ENCODE assay signal across 27 cellular contexts in genomic region chr22:19981171-19981960, GRCh38. TPM values are rescaled to one million over a fixed set of nuclear protein-coding genes. Genes with fewer than 3 reads are reported as not detected.
DNase-seq lines count a peak whose midpoint lies in the region; ATAC-seq, FAIRE-seq and TF ChIP-seq lines count a peak whose summit lies in the region.
"Had no signal": no experiment of that assay in that cellular context is flagged by ENCODE, and none has a peak within 500 bp of the region (broad histone marks: within the 10 kb centered on the region; RNA-seq: fewer than 3 reads in every experiment).

No MANE protein-coding gene starts in this region.

- H3K9me2 ChIP-seq in GM23338 (ENCODE audit: insufficient read depth), result no peaks in the 10 kb centered on the region
- H3K9me2 ChIP-seq: SK-N-SH had no signal

- POLR2A ChIA-PET in HEK293 (lab: Yijun Ruan, JAX) (no interaction called here), K562 (lab: Yijun Ruan, JAX) (interaction anchor here (0.6 to 5.7 kb wide), 16 partner anchors 7 to 157 kb away, joined by 3 to 56 read pairs (median 4); no protein-coding TSS in a partner anchor)

- no peak for DNase-seq in K562 (ENCODE audit: extremely low read depth in 1 of 4, low spot score in 3 of 4)
- DNase-seq in mucosa of descending colon, result peak in 2 of 3 donors; percentile 21 to 47
- peak; percentile 66 for DNase-seq in spleen
- no peak for DNase-seq in OCI-M1 (lab: John Stamatoyannopoulos, UW)
- DNase-seq in NCI-H2081 treated with DMSO at 0.1 percent for 48 hours (lab: John Stamatoyannopoulos, UW), result no peak
- DNase-seq in GM23338 (ENCODE audit: low spot score), result no peak
- DNase-seq: Caco-2, DMS 273 treated with DMSO at 0.1 percent for 48 hours, DMS79, EL, GDM1, KG1, MG63, NCI-H1105 treated with DMSO at 0.1 percent for 48 hours, NCI-H146, NCI-H1930, NCI-H446 treated with DMSO at 0.1 percent for 48 hours, NCI-H526, SK-N-SH, SW 1271 had no signal

- H3K36me3 Mint-ChIP-seq in GM23338 (ENCODE audit: low read depth), result peaks cover 9% of the 10 kb centered on the region
- H3K36me3 Mint-ChIP-seq: CD8-positive, alpha-beta T cell had no signal

- H3K79me2 ChIP-seq in K562 (ENCODE audit: control insufficient read depth, insufficient read depth, low read length) (no peaks in the 10 kb centered on the region), GM23338 (replicated peaks; ENCODE audit: insufficient read depth) (peaks cover 9% of the 10 kb centered on the region)

- H2AFZ ChIP-seq in K562 (ENCODE audit: low read depth, low read length) (no peak overlapping the region), GM23338 (no peak overlapping the region)

- FAIRE-seq in K562 (lab: Jason Lieb, UNC), result no peak
- FAIRE-seq: GM12878, H54, HTR-8/SVneo had no signal

- H4K20me1 ChIP-seq in K562 (replicated peaks; ENCODE audit: control insufficient read depth, insufficient read depth, low read length) (peaks cover 48% of the 10 kb centered on the region), GM23338 (replicated peaks; ENCODE audit: insufficient read depth) (no peaks in the 10 kb centered on the region; the same call in 1 of the 2 replicates)

- in situ Hi-C loops in K562 (cut with MboI), result no loop called here

- peaks cover 18% of the 10 kb centered on the region for H3K9me1 ChIP-seq in K562 (ENCODE audit: control insufficient read depth, insufficient read depth, low read length)

- peaks cover 3% of the 10 kb centered on the region for H3K27me3 Mint-ChIP-seq in GM23338 (ENCODE audit: insufficient read depth, low read depth, poor library complexity)

- H3K27ac ChIP-seq in HEK293 (ENCODE audit: extremely low read depth, low read depth, low read length) (no peak overlapping the region), K562 (ENCODE audit: extremely low read depth, low read depth, low read length) (no peak overlapping the region), spleen (no peak overlapping the region), GM23338 (ENCODE audit: low read depth) (no peak overlapping the region)
- H3K27ac ChIP-seq: C4-2B had no signal

- TF ChIP-seq RAD21 in K562 (CRISPR knock-in tag; conservative IDR thresholded peaks at IDR 0.05 in 1 of 2, IDR thresholded peaks at IDR 0.05 in 1 of 2), result no peak

- no peak for TF ChIP-seq EP300 in K562 (IDR thresholded peaks at IDR 0.05; ENCODE audit: low read length)

- no peaks in the 10 kb centered on the region for H3K9me3 Mint-ChIP-seq in GM23338
- H3K9me3 Mint-ChIP-seq: CD8-positive, alpha-beta T cell had no signal

- no TSS peak for BruUV-seq in K562 (replicated peaks; lab: Mats Ljungman, UMichigan)

- H3K4me3 Mint-ChIP-seq in GM23338, result no peak overlapping the region
- H3K4me3 Mint-ChIP-seq: CD8-positive, alpha-beta T cell had no signal

- H3F3A ChIP-seq in GM23338 (replicated peaks; ENCODE audit: low read depth), result no peaks in the 10 kb centered on the region

- TF ChIP-seq POLR2A in K562 (conservative IDR thresholded peaks at IDR 0.05), result no peak
- no peak for TF ChIP-seq POLR2A in spleen (IDR thresholded peaks at IDR 0.05)

- TF ChIP-seq CTCF in HEK293 (tag by site-specific recombination; IDR thresholded peaks at IDR 0.05) (no peak), K562 (IDR thresholded peaks at IDR 0.05 in 2 of 3, conservative IDR thresholded peaks at IDR 0.05 in 1 of 3; ENCODE audit: insufficient read depth in 2 of 3, low read depth in 1 of 3, low read length in 3 of 3) (peak in 2 of 3 experiments; percentile 1 to 17; a peak in 2 of 6 replicates), mucosa of descending colon (IDR thresholded peaks at IDR 0.05) (no peak), spleen (IDR thresholded peaks at IDR 0.05 in 8 of 11, conservative IDR thresholded peaks at IDR 0.05 in 3 of 11) (no peak), GM23338 (conservative IDR thresholded peaks at IDR 0.05; ENCODE audit: low read depth in 2 of 2) (no peak)

- intact Hi-C loops in K562 (cut with micrococcal nuclease), result no loop called here
- intact Hi-C loops in mucosa of descending colon (cut with DNase I, micrococcal nuclease), result no loop called here
- intact Hi-C loops in spleen (cut with DNase I; ENCODE audit: low total_unique reads), result no loop called here

- peaks cover 14% of the 10 kb centered on the region for H3K4me1 ChIP-seq in HEK293 (ENCODE audit: control insufficient read depth, insufficient read depth, low read length)
- H3K4me1 ChIP-seq in K562 (replicated peaks in 1 of 2; ENCODE audit: control insufficient read depth in 2 of 2, insufficient read depth in 2 of 2, low read length in 2 of 2), result peaks cover 5 to 78% of the 10 kb centered on the region in 2 experiments; a peak in 4 of 5 replicates
- peaks cover 7% of the 10 kb centered on the region for H3K4me1 ChIP-seq in mucosa of descending colon (ENCODE audit: low read depth)
- H3K4me1 ChIP-seq in spleen, result peaks cover 4 to 32% (median 17%) of the 10 kb centered on the region in 6 donors
- peaks cover 6% of the 10 kb centered on the region; the same call in 1 of the 2 replicates for H3K4me1 ChIP-seq in GM23338 (ENCODE audit: insufficient read depth)
- H3K4me1 ChIP-seq: Caco-2 had no signal

- ATAC-seq in K562, result no peak
- no peak for ATAC-seq in mucosa of descending colon
- no peak for ATAC-seq in GM23338
- ATAC-seq: CD8-positive, alpha-beta T cell; GM12878; Panc1 had no signal

- H3K27me3 ChIP-seq in K562 (ENCODE audit: control insufficient read depth in 2 of 2, insufficient read depth in 2 of 2, low read length in 2 of 2), result no peaks in the 10 kb centered on the region
- H3K27me3 ChIP-seq in spleen (replicated peaks in 1 of 7), result peaks cover 0 to 7% (median 0%) of the 10 kb centered on the region in 7 donors
- no peaks in the 10 kb centered on the region for H3K27me3 ChIP-seq in GM23338 (ENCODE audit: insufficient read depth)
- H3K27me3 ChIP-seq: MG63 had no signal

- no peak overlapping the region for H3K27ac Mint-ChIP-seq in GM23338
- H3K27ac Mint-ChIP-seq: CD8-positive, alpha-beta T cell had no signal

- H3K9me3 ChIP-seq in HEK293 (ENCODE audit: control insufficient read depth, insufficient read depth, low read depth, low read length) (no peaks in the 10 kb centered on the region), K562 (replicated peaks; ENCODE audit: control insufficient read depth, insufficient read depth, low read depth, low read length) (no peaks in the 10 kb centered on the region), mucosa of descending colon (no peaks in the 10 kb centered on the region), spleen (no peaks in the 10 kb centered on the region)
- H3K9me3 ChIP-seq: Caco-2, MG63, SK-N-SH had no signal

- H3K4me3 ChIP-seq in HEK293 (ENCODE audit: low read depth, low read length) (no peak overlapping the region), K562 (no peak overlapping the region), mucosa of descending colon (no peak overlapping the region), spleen (no peak overlapping the region), GM23338 (no peak overlapping the region)
- H3K4me3 ChIP-seq: GM12878, MG63 had no signal

- CTCF ChIA-PET in HEK293 (lab: Yijun Ruan, JAX) (interaction anchor here (1.3 kb wide), 1 partner anchor 33 kb away, joined by 4 read pairs; no protein-coding TSS in a partner anchor), K562 (lab: Yijun Ruan, JAX; ENCODE audit: low intra/inter-chr PET ratio) (no interaction called here)

- H3K36me3 ChIP-seq in HEK293 (ENCODE audit: control insufficient read depth in 2 of 2, insufficient read depth in 1 of 2, low read length in 2 of 2) (peaks cover 0 to 51% of the 10 kb centered on the region in 2 experiments; a peak in 1 of 3 replicates), K562 (ENCODE audit: control insufficient read depth, insufficient read depth, low read length) (peaks cover 30% of the 10 kb centered on the region; the same call in 2 of the 3 replicates), mucosa of descending colon (ENCODE audit: low read depth) (no peaks in the 10 kb centered on the region), spleen (peaks cover 0 to 57% (median 16%) of the 10 kb centered on the region in 6 donors), GM23338 (ENCODE audit: insufficient read depth) (0 out of 2 replicates have a peak, but pooled peaks cover 4% of the 10 kb centered on the region)
- H3K36me3 ChIP-seq: MG63 had no signal

- peak overlapping the region in 1 of 2 experiments; percentile 39; a peak in 2 of 4 replicates for H3K9ac ChIP-seq in K562 (ENCODE audit: insufficient read depth in 1 of 2, low read depth in 2 of 2, low read length in 2 of 2)
- H3K9ac ChIP-seq: SK-N-SH had no signal

- 83% methylated on average over 33 of the region's 33 CpGs for WGBS in K562 (ENCODE audit: insufficient coverage, low coverage, missing lambda C conversion rate)
- WGBS in spleen, 5 donors, result 92 to 96% (median 95%) methylated on average over 25 to 33 of the region's 33 CpGs

- H3K4me1 Mint-ChIP-seq in GM23338, result peaks cover 3% of the 10 kb centered on the region

- H3K4me2 ChIP-seq in K562 (ENCODE audit: insufficient read depth, low read length) (no peak overlapping the region), GM23338 (no peak overlapping the region)
- H3K4me2 ChIP-seq: SK-N-SH had no signal

RNA-seq across cellular contexts. Expression of gene ARVCF, which starts 35.3 kb away (rescaled TPM):
- 114 and 328 TPM in 2 replicates for total RNA-seq in K562 (2011; cell fraction: chromatin; rRNA removed; ENCODE audit: low replicate concordance)
- 214 and 270 TPM in 2 replicates for total RNA-seq in K562 (2011; cell fraction: nucleolus; rRNA removed)
- total RNA-seq in K562 (2011; cell fraction: nucleoplasm; rRNA removed), result 106 and 131 TPM in 2 replicates
- total RNA-seq in K562 (2014; rRNA removed), result 49.3 and 54.2 TPM in 2 replicates
- total RNA-seq in K562 (2014; rRNA removed; fragmentation: Illumina TruSeq; extraction: Trizol), result 2.2 and 4.5 TPM in 2 replicates
- 13.3 and 15.6 TPM in 2 replicates for total RNA-seq in K562 (2015; rRNA removed; fragmentation: Illumina TruSeq; extraction: Trizol)
- 46.5 and 50.6 TPM in 2 replicates for total RNA-seq in K562 (2021)
- polyA plus RNA-seq in K562 (2011; rRNA removed), result 35.2 and 71.6 TPM in 2 replicates
- polyA plus RNA-seq in K562 (2011; cell fraction: cytosol; rRNA removed), result 134 and 673 TPM in 2 replicates
- 407 and 424 TPM in 2 replicates for polyA plus RNA-seq in K562 (2011; cell fraction: nucleus; rRNA removed)
- polyA plus RNA-seq in K562 (2012), result 30.0 and 31.2 TPM in 2 replicates
- polyA plus RNA-seq in K562 (2014; fragmentation: Illumina TruSeq; extraction: Trizol), result 8.0 and 15.9 TPM in 2 replicates
- polyA plus RNA-seq in K562 (2014; fragmentation: Nextera tagmentation; extraction: Ambion mirVana), result under 1 TPM; 0.03 to 0.17 TPM
- polyA plus RNA-seq in K562 (2014; rRNA removed), result 42.5 and 97.4 TPM in 2 replicates
- polyA minus RNA-seq in K562 (2011; rRNA and poly(A)+ RNA removed), result 15.1 and 15.6 TPM in 2 replicates
- polyA minus RNA-seq in K562 (2011; cell fraction: cytosol; rRNA and poly(A)+ RNA removed), result 24.6 and 52.4 TPM in 2 replicates
- 96.8 and 145 TPM in 2 replicates for polyA minus RNA-seq in K562 (2011; cell fraction: nucleus; rRNA and poly(A)+ RNA removed)
- 10 to 100 TPM; 11.2 to 15.3 (median 15.1) TPM for total RNA-seq in mucosa of descending colon
- 10 to 100 TPM; 18.1 to 96.7 (median 29.5) TPM for total RNA-seq in spleen
- 10 to 100 TPM in 2 of 3 donors, 1 to 10 TPM in 1; 9.4 to 42.5 (median 10.4) TPM for polyA plus RNA-seq in spleen
- 87.3 and 122 TPM in 2 replicates for total RNA-seq in GM23338 (2014; rRNA removed; shearing (Covaris generic))
- 15.3 and 15.6 TPM in 2 replicates for polyA plus RNA-seq in GM23338 (2016; fragmentation: Nextera tagmentation; extraction: Ambion mirVana)

RNA-seq across cellular contexts. Expression of gene TANGO2, which starts 39.5 kb away (rescaled TPM):
- total RNA-seq in K562 (2011; cell fraction: chromatin; rRNA removed; ENCODE audit: low replicate concordance), result 160 and 395 TPM in 2 replicates
- 227 and 229 TPM in 2 replicates for total RNA-seq in K562 (2011; cell fraction: nucleolus; rRNA removed)
- total RNA-seq in K562 (2011; cell fraction: nucleoplasm; rRNA removed), result 196 and 211 TPM in 2 replicates
- total RNA-seq in K562 (2014; rRNA removed) (70.1 and 95.8 TPM in 2 replicates), K562 (2014; rRNA removed; fragmentation: Illumina TruSeq; extraction: Trizol) (36.1 and 45.9 TPM in 2 replicates), K562 (2015; rRNA removed; fragmentation: Illumina TruSeq; extraction: Trizol) (55.8 and 57.2 TPM in 2 replicates), K562 (2021) (94.1 and 97.3 TPM in 2 replicates), mucosa of descending colon (10 to 100 TPM; 17.5 to 29.7 (median 27.6) TPM), spleen (10 to 100 TPM; 35.9 to 72.2 (median 57.2) TPM)
- polyA plus RNA-seq in K562 (2011; rRNA removed) (94.9 and 115 TPM in 2 replicates), K562 (2014; fragmentation: Illumina TruSeq; extraction: Trizol) (88.3 and 89.4 TPM in 2 replicates), K562 (2014; fragmentation: Nextera tagmentation; extraction: Ambion mirVana) (10 to 100 TPM; 15.5 to 17.5 TPM), K562 (2014; rRNA removed) (89.6 and 92.5 TPM in 2 replicates), spleen (10 to 100 TPM; 18.7 to 30.9 (median 21.6) TPM), GM23338 (2016; fragmentation: Nextera tagmentation; extraction: Ambion mirVana) (6.7 and 6.9 TPM in 2 replicates)
- polyA plus RNA-seq in K562 (2011; cell fraction: cytosol; rRNA removed), result 157 and 209 TPM in 2 replicates
- polyA plus RNA-seq in K562 (2011; cell fraction: nucleus; rRNA removed), result 157 and 195 TPM in 2 replicates
- 68.2 and 73.0 TPM in 2 replicates for polyA plus RNA-seq in K562 (2012)
- polyA minus RNA-seq in K562 (2011; rRNA and poly(A)+ RNA removed), result 130 and 186 TPM in 2 replicates
- 73.2 and 76.1 TPM in 2 replicates for polyA minus RNA-seq in K562 (2011; cell fraction: cytosol; rRNA and poly(A)+ RNA removed)
- 63.1 and 85.0 TPM in 2 replicates for polyA minus RNA-seq in K562 (2011; cell fraction: nucleus; rRNA and poly(A)+ RNA removed)
- total RNA-seq in GM23338 (2014; rRNA removed; shearing (Covaris generic)), result 15.0 and 20.2 TPM in 2 replicates

RNA-seq across cellular contexts. Expression of gene TXNRD2, which starts 39.7 kb away (rescaled TPM):
- total RNA-seq in K562 (2011; cell fraction: chromatin; rRNA removed; ENCODE audit: low replicate concordance), result 156 and 367 TPM in 2 replicates
- 176 and 216 TPM in 2 replicates for total RNA-seq in K562 (2011; cell fraction: nucleolus; rRNA removed)
- 160 and 165 TPM in 2 replicates for total RNA-seq in K562 (2011; cell fraction: nucleoplasm; rRNA removed)
- total RNA-seq in K562 (2014; rRNA removed), result 49.4 and 60.7 TPM in 2 replicates
- 25.1 and 32.6 TPM in 2 replicates for total RNA-seq in K562 (2014; rRNA removed; fragmentation: Illumina TruSeq; extraction: Trizol)
- 45.9 and 50.4 TPM in 2 replicates for total RNA-seq in K562 (2015; rRNA removed; fragmentation: Illumina TruSeq; extraction: Trizol)
- total RNA-seq in K562 (2021), result 78.2 and 80.2 TPM in 2 replicates
- 50.2 and 93.6 TPM in 2 replicates for polyA plus RNA-seq in K562 (2011; rRNA removed)
- polyA plus RNA-seq in K562 (2011; cell fraction: cytosol; rRNA removed), result 84.2 and 98.0 TPM in 2 replicates
- 148 and 181 TPM in 2 replicates for polyA plus RNA-seq in K562 (2011; cell fraction: nucleus; rRNA removed)
- 83.1 and 83.5 TPM in 2 replicates for polyA plus RNA-seq in K562 (2012)
- polyA plus RNA-seq in K562 (2014; fragmentation: Illumina TruSeq; extraction: Trizol), result 45.0 and 66.1 TPM in 2 replicates
- 1 to 10 TPM; 3.3 to 4.4 TPM for polyA plus RNA-seq in K562 (2014; fragmentation: Nextera tagmentation; extraction: Ambion mirVana)
- 52.5 and 57.0 TPM in 2 replicates for polyA plus RNA-seq in K562 (2014; rRNA removed)
- 44.4 and 47.5 TPM in 2 replicates for polyA minus RNA-seq in K562 (2011; rRNA and poly(A)+ RNA removed)
- 55.3 and 75.6 TPM in 2 replicates for polyA minus RNA-seq in K562 (2011; cell fraction: cytosol; rRNA and poly(A)+ RNA removed)
- polyA minus RNA-seq in K562 (2011; cell fraction: nucleus; rRNA and poly(A)+ RNA removed), result 57.4 and 103 TPM in 2 replicates
- total RNA-seq in mucosa of descending colon, result 10 to 100 TPM; 20.9 to 23.6 (median 22.6) TPM
- total RNA-seq in spleen, result 10 to 100 TPM; 21.6 to 44.8 (median 34.9) TPM
- 10 to 100 TPM; 23.3 to 45.9 (median 45.0) TPM for polyA plus RNA-seq in spleen
- 11.2 and 14.1 TPM in 2 replicates for total RNA-seq in GM23338 (2014; rRNA removed; shearing (Covaris generic))
- polyA plus RNA-seq in GM23338 (2016; fragmentation: Nextera tagmentation; extraction: Ambion mirVana), result 9.2 and 12.4 TPM in 2 replicates

RNA-seq across cellular contexts. Expression of gene COMT, which starts 39.8 kb away (rescaled TPM):
- total RNA-seq in K562 (2011; cell fraction: chromatin; rRNA removed; ENCODE audit: low replicate concordance), result 125 and 360 TPM in 2 replicates
- total RNA-seq in K562 (2011; cell fraction: nucleolus; rRNA removed), result 500 and 649 TPM in 2 replicates
- 301 and 358 TPM in 2 replicates for total RNA-seq in K562 (2011; cell fraction: nucleoplasm; rRNA removed)
- total RNA-seq in K562 (2014; rRNA removed) (334 and 497 TPM in 2 replicates), K562 (2014; rRNA removed; fragmentation: Illumina TruSeq; extraction: Trizol) (29.4 and 46.3 TPM in 2 replicates), K562 (2015; rRNA removed; fragmentation: Illumina TruSeq; extraction: Trizol) (155 and 156 TPM in 2 replicates), K562 (2021) (348 and 351 TPM in 2 replicates), mucosa of descending colon (10 to 100 TPM; 61.2 to 88.7 (median 70.7) TPM), spleen (100 to 1,000 TPM in 5 of 7 donors, 10 to 100 TPM in 2; 86.4 to 216 (median 116) TPM)
- polyA plus RNA-seq in K562 (2011; rRNA removed) (185 and 498 TPM in 2 replicates), K562 (2014; fragmentation: Illumina TruSeq; extraction: Trizol) (108 and 305 TPM in 2 replicates), K562 (2014; fragmentation: Nextera tagmentation; extraction: Ambion mirVana) (10 to 100 TPM; 12.5 to 39.6 TPM), K562 (2014; rRNA removed) (263 and 317 TPM in 2 replicates), spleen (10 to 100 TPM; 63.5 to 98.0 (median 86.1) TPM), GM23338 (2016; fragmentation: Nextera tagmentation; extraction: Ambion mirVana) (29.6 and 32.6 TPM in 2 replicates)
- polyA plus RNA-seq in K562 (2011; cell fraction: cytosol; rRNA removed), result 652 and 657 TPM in 2 replicates
- 321 and 432 TPM in 2 replicates for polyA plus RNA-seq in K562 (2011; cell fraction: nucleus; rRNA removed)
- polyA plus RNA-seq in K562 (2012), result 279 and 699 TPM in 2 replicates
- polyA minus RNA-seq in K562 (2011; rRNA and poly(A)+ RNA removed), result 92.9 and 123 TPM in 2 replicates
- polyA minus RNA-seq in K562 (2011; cell fraction: cytosol; rRNA and poly(A)+ RNA removed), result 148 and 344 TPM in 2 replicates
- polyA minus RNA-seq in K562 (2011; cell fraction: nucleus; rRNA and poly(A)+ RNA removed), result 63.8 and 154 TPM in 2 replicates
- 29.8 and 35.1 TPM in 2 replicates for total RNA-seq in GM23338 (2014; rRNA removed; shearing (Covaris generic))

Comparison
In these comparisons a context has a peak if more than half of its experiments do, and no peak if none do; other contexts are left out.
1. CTCF ChIP-seq: peak in K562 (2 of 3); none in HEK293 (single experiment), mucosa of descending colon (single experiment), spleen (0 of 11) and GM23338 (0 of 2).
2. DNase-seq: peak in mucosa of descending colon (2 of 3) and spleen (single experiment); none in K562 (0 of 4), OCI-M1 (single experiment), NCI-H2081 treated with DMSO at 0.1 percent for 48 hours (single experiment) and GM23338 (single experiment).
3. Of the 44 proteins assayed by ChIP-seq in both K562 and HEK293: peak only in K562: CTCF, ZNF184 and ZNF76; only in HEK293: none; in both: none; in neither: 40; mixed calls (peak in some experiments, not most) for 1.